14 cellular contexts compared by ENCODE assay signal in the genomic region with DNA sequence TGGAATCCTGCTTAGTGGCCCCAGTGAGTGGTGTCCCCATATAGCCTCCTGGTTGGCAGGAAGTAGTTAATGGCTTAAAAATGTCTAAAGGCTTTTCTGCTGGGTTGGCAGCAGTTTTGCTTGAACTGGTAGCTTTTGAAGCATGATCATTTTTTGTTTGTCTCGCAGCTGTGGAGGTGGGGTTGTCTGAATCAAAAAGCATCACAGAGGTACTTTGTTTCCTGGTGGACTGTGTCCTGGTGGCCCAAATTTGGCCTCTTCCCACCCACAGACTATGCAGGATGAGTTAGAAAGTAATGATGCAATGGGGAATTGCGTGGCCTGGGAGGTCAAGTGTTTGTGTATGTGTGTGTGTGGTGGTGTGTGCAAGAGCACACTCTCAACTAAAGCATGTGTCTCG.
DNase-seq lines count a peak whose midpoint lies in the region; ATAC-seq and TF ChIP-seq lines count a peak whose summit lies in the region.
"Had no signal": no experiment of that assay in that cellular context is flagged by ENCODE, and none has a peak within 500 bp of the region (broad histone marks: within the 10 kb centered on the region; RNA-seq: fewer than 3 reads in every experiment).

No MANE protein-coding gene starts in this region.

- no peak overlapping the region for H3K4me2 ChIP-seq in IMR-90 (ENCODE audit: low read depth, low read length)

- no peak overlapping the region for H2BK120ac ChIP-seq in IMR-90 (ENCODE audit: low read depth, low read length)

- no peak overlapping the region for H2BK15ac ChIP-seq in IMR-90 (ENCODE audit: low read depth, low read length)

- TF ChIP-seq RAD21 in IMR-90 (IDR thresholded peaks at IDR 0.05; ENCODE audit: low read length), result no peak

- CTCF ChIA-PET in IMR-90 (lab: Yijun Ruan, JAX), result no interaction called here

- H3K36me3 ChIP-seq in IMR-90 (ENCODE audit: control insufficient read depth, insufficient read depth, low read length), result no peaks in the 10 kb centered on the region
- H3K36me3 ChIP-seq in colonic mucosa, result no peaks in the 10 kb centered on the region
- H3K36me3 ChIP-seq: tibial artery had no signal

- H3K4ac ChIP-seq in IMR-90 (ENCODE audit: low read depth, low read length), result no peak overlapping the region; the same call in 1 of the 2 replicates

- H3K4me3 Mint-ChIP-seq in nephron, result no peak overlapping the region
- H3K4me3 Mint-ChIP-seq: mesothelial cell of epicardium; T-helper 1 cell treated with Interleukin-12 subunit alpha and Interleukin-12 subunit beta and Interleukin-4 antibody, amounts not matched to agents 30 μg/mL and 1 μg/mL, for 36 hours had no signal

- no TSS peak for BruUV-seq in IMR-90 (replicated peaks; lab: Mats Ljungman, UMichigan)

- H3K27ac ChIP-seq in IMR-90 (ENCODE audit: insufficient read depth, low read length), result no peak overlapping the region
- H3K27ac ChIP-seq in colonic mucosa, result no peak overlapping the region
- H3K27ac ChIP-seq: tibial artery had no signal

- H3K18ac ChIP-seq in IMR-90 (ENCODE audit: low read depth, low read length), result no peak overlapping the region

- in situ Hi-C loops in IMR-90 (cut with MboI; ENCODE audit: low sequenced_read_pairs), result no loop called here
- in situ Hi-C loops in KBM-7 (cut with MboI; ENCODE audit: low pct_unique_long_range_greater_than_20kb, low sequenced_read_pairs), result no loop called here

- H4K20me1 ChIP-seq in IMR-90 (ENCODE audit: insufficient read depth, low read length), result no peaks in the 10 kb centered on the region

- H3K23ac ChIP-seq in IMR-90 (ENCODE audit: low read depth, low read length), result no peak overlapping the region

- H2AK5ac ChIP-seq in IMR-90 (ENCODE audit: low read depth, low read length), result no peak overlapping the region

- H3K9me1 ChIP-seq in IMR-90 (ENCODE audit: insufficient read depth, low read length), result no peaks in the 10 kb centered on the region

- H3K4me1 Mint-ChIP-seq in nephron, result peaks cover 47% of the 10 kb centered on the region

- intact Hi-C loops in IMR-90 (cut with micrococcal nuclease), result no loop called here
- intact Hi-C loops in colonic mucosa (cut with DNase I), result no loop called here

- no peaks in the 10 kb centered on the region for H3K79me1 ChIP-seq in IMR-90 (ENCODE audit: low read depth in 1 of 2, low read length in 2 of 2)

- peak overlapping the region; percentile 42; the same call in 1 of the 2 replicates for H3K14ac ChIP-seq in IMR-90 (replicated peaks; ENCODE audit: low read depth, low read length)

- POLR2A ChIA-PET in IMR-90 (lab: Charles Lee; ENCODE audit: unreplicated experiment), result no interaction called here

- H3K4me3 ChIP-seq in IMR-90 (ENCODE audit: insufficient read depth, low read depth, low read length) (no peak overlapping the region), cardiac fibroblast (replicated peaks in 1 of 2; ENCODE audit: low read depth in 2 of 2, low read length in 2 of 2) (no peak overlapping the region), colonic mucosa (no peak overlapping the region)
- H3K4me3 ChIP-seq: tibial artery had no signal

- no peak overlapping the region for H2BK20ac ChIP-seq in IMR-90 (ENCODE audit: low read depth, low read length)

- no peak overlapping the region for H4K91ac ChIP-seq in IMR-90 (ENCODE audit: insufficient read depth, low read depth, low read length)

- H3K36me3 Mint-ChIP-seq in nephron (ENCODE audit: low read depth), result peaks cover 5% of the 10 kb centered on the region

- H2AFZ ChIP-seq in IMR-90 (replicated peaks; ENCODE audit: low read length, poor library complexity), result no peak overlapping the region

- H2AK9ac ChIP-seq in IMR-90 (replicated peaks; ENCODE audit: low read depth, low read length, poor library complexity), result no peak overlapping the region

- peaks cover 4% of the 10 kb centered on the region for H3K27me3 ChIP-seq in IMR-90 (ENCODE audit: control insufficient read depth, insufficient read depth, low read length)
- H3K27me3 ChIP-seq in colonic mucosa, result no peaks in the 10 kb centered on the region
- H3K27me3 ChIP-seq: tibial artery had no signal

- no peak overlapping the region for H4K5ac ChIP-seq in IMR-90 (ENCODE audit: low read depth, low read length)

- no peak overlapping the region for H4K8ac ChIP-seq in IMR-90 (ENCODE audit: low read depth in 2 of 2, low read length in 2 of 2)

- H3K9me3 ChIP-seq in IMR-90 (ENCODE audit: control insufficient read depth, insufficient read depth, low read length), result peaks cover 5% of the 10 kb centered on the region
- no peaks in the 10 kb centered on the region for H3K9me3 ChIP-seq in colonic mucosa
- H3K9me3 ChIP-seq: tibial artery had no signal

- H3K9me3 Mint-ChIP-seq in nephron, result peaks cover 8% of the 10 kb centered on the region

- peak overlapping the region; percentile 81 to 98 (median 93) for H3K27ac Mint-ChIP-seq in nephron
- H3K27ac Mint-ChIP-seq: mesothelial cell of epicardium; T-helper 1 cell treated with Interleukin-12 subunit alpha and Interleukin-12 subunit beta and Interleukin-4 antibody, amounts not matched to agents 30 μg/mL and 1 μg/mL, for 36 hours had no signal

- peaks cover 7% of the 10 kb centered on the region for H3K4me1 ChIP-seq in IMR-90 (ENCODE audit: control insufficient read depth, insufficient read depth, low read length)
- no peaks in the 10 kb centered on the region for H3K4me1 ChIP-seq in colonic mucosa

- no peak overlapping the region for H2BK5ac ChIP-seq in IMR-90 (ENCODE audit: low read depth, low read length, poor library complexity, severe bottlenecking)

- no peaks in the 10 kb centered on the region for H3K27me3 Mint-ChIP-seq in nephron (ENCODE audit: low read depth)

- no peak for TF ChIP-seq POLR2A in IMR-90 (IDR thresholded peaks at IDR 0.05; ENCODE audit: low read depth, low read length)

- TF ChIP-seq CTCF in IMR-90 (conservative IDR thresholded peaks at IDR 0.05; ENCODE audit: low read depth, low read length), result no peak
- no peak for TF ChIP-seq CTCF in cardiac fibroblast (IDR thresholded peaks at IDR 0.05; ENCODE audit: low read depth, low read length)
- no peak for TF ChIP-seq CTCF in nephron (IDR thresholded peaks at IDR 0.05; ENCODE audit: unreplicated experiment in 3 of 3)
- no peak for TF ChIP-seq CTCF in colonic mucosa (IDR thresholded peaks at IDR 0.05)

- no CpG with 5 or more reads among the region's 3 CpGs for WGBS in IMR-90 (ENCODE audit: extremely low coverage in 2 of 2, insufficient read length in 1 of 2), 2 experiments

- DNase-seq in EH (ENCODE audit: low read depth) (peak; percentile 63), IMR-90 (peak; percentile 51), cardiac fibroblast (ENCODE audit: low read depth in 2 of 2) (peak; percentile 55 to 70), colonic mucosa (no peak), KBM-7 (no peak)
- DNase-seq in activated CD4-positive, alpha-beta T cell treated with anti-CD3 and anti-CD28 coated beads, Interleukin-2, amount 50 U/mL, for 48 hours, result no peak
- DNase-seq: activated effector memory CD4-positive, alpha-beta T cell treated with Interleukin-2 at 50 U/mL for 16 hours; PC-3; stimulated activated CD4-positive, alpha-beta T cell treated with anti-CD3 and anti-CD28 coated beads, Interleukin-15, amount 100 ng/mL, for 24 hours; tibial artery had no signal

- no peak overlapping the region for H3K56ac ChIP-seq in IMR-90 (ENCODE audit: extremely low read depth, insufficient read depth, low read length)

- ATAC-seq in IMR-90 (ENCODE audit: low read depth) (no peak), GM21515 (IDR thresholded peaks at IDR 0.05; ENCODE audit: unreplicated experiment) (no peak)
- ATAC-seq: PC-3 had no signal

- dilution Hi-C loops in IMR-90 (cut with HindIII; ENCODE audit: low sequenced_read_pairs, unreplicated experiment), result no loop called here

- H3K9ac ChIP-seq in IMR-90 (ENCODE audit: low read depth, low read length) (no peak overlapping the region), colonic mucosa (ENCODE audit: low read depth in 2 of 2, low read length in 2 of 2) (no peak overlapping the region)

TF ChIP-seq in IMR-90, 13 proteins besides CTCF, POLR2A, EP300 and RAD21:
- TF ChIP-seq RFX5 (IDR thresholded peaks at IDR 0.05; ENCODE audit: low read depth, low read length) (no peak), CEBPB (IDR thresholded peaks at IDR 0.05; ENCODE audit: low read depth, low read length) (peak; percentile 82)

Comparison
In these comparisons a context has a peak if more than half of its experiments do, and no peak if none do; other contexts are left out.
1. DNase-seq: peak in EH (single experiment), IMR-90 (single experiment) and cardiac fibroblast (2 of 2); none in colonic mucosa (single experiment), activated CD4-positive, alpha-beta T cell treated with anti-CD3 and anti-CD28 coated beads, Interleukin-2, amount 50 U/mL, for 48 hours (0 of 2) and KBM-7 (single experiment).